Comparison of ENCODE assay signal across 28 cellular contexts in genomic region chr16:53711390-53711789, GRCh38.
"Had no signal": no experiment of that assay in that cellular context is flagged by ENCODE, and none has a peak within 500 bp of the region (broad histone marks: within the 10 kb centered on the region; RNA-seq: fewer than 3 reads in every experiment).

No MANE protein-coding gene starts in this region.

- H2AFZ ChIP-seq: parathyroid adenoma had no signal

- H3K27ac Mint-ChIP-seq: immature natural killer cell; naive thymus-derived CD8-positive, alpha-beta T cell; nephron; stimulated activated naive B cell treated with anti-CD40 and anti-IgM and Interleukin-4, amounts not matched to agents 10 μg/mL and 1 μg/mL and 100 μg/mL, for 72 hours had no signal

- H3K27me3 ChIP-seq: left lung, right atrium auricular region, right lobe of liver, stomach, testis, thyroid gland, transverse colon, uterus had no signal

- H3K36me3 ChIP-seq: left lung, lower lobe of right lung, right atrium auricular region, right lobe of liver, stomach, thyroid gland, transverse colon, uterus had no signal

- H3K4me3 Mint-ChIP-seq: immature natural killer cell; naive thymus-derived CD8-positive, alpha-beta T cell; nephron; neural crest cell; stimulated activated naive B cell treated with anti-CD40 and anti-IgM and Interleukin-4, amounts not matched to agents 10 μg/mL and 1 μg/mL and 100 μg/mL, for 72 hours had no signal

- H3K27me3 Mint-ChIP-seq: naive thymus-derived CD8-positive, alpha-beta T cell; stimulated activated naive B cell treated with anti-CD40 and anti-IgM and Interleukin-4, amounts not matched to agents 10 μg/mL and 1 μg/mL and 100 μg/mL, for 72 hours had no signal

- DNase-seq: hippocampal formation; immature natural killer cell; kidney; left colon; left lung; lower lobe of right lung; mammary epithelial cell; mesenchymal stem cell; naive thymus-derived CD8-positive, alpha-beta T cell; nucleus accumbens; psoas muscle; right lobe of liver; stimulated activated CD4-positive, alpha-beta T cell treated with anti-CD3 and anti-CD28 coated beads, Interleukin-12 subunit alpha, Interleukin-12 subunit beta, amount 100 ng/mL, for 4 hours; stimulated activated CD4-positive, alpha-beta T cell treated with anti-CD3 and anti-CD28 coated beads, Interleukin-15, amount 100 ng/mL, for 24 hours; stimulated activated CD4-positive, alpha-beta T cell treated with anti-CD3 and anti-CD28 coated beads, Interleukin-2, amount 100 ng/mL, for 24 hours; stimulated activated CD4-positive, alpha-beta T cell treated with anti-CD3 and anti-CD28 coated beads, Interleukin-4, amount 100 ng/mL, for 1 hour; stimulated activated naive B cell treated with anti-CD40 and anti-IgM and Interleukin-4, amounts not matched to agents 10 μg/mL and 1 μg/mL and 100 μg/mL, for 72 hours; stimulated activated naive CD8-positive, alpha-beta T cell treated with anti-CD3 and anti-CD28 coated beads, Interleukin-15, Interleukin-2, amounts not matched to agents 100 U/mL and 50 U/mL, for 24 hours; stomach; testis; thyroid gland; transverse colon; uterus had no signal

- H3K9me3 Mint-ChIP-seq: naive thymus-derived CD8-positive, alpha-beta T cell; neural crest cell; stimulated activated naive B cell treated with anti-CD40 and anti-IgM and Interleukin-4, amounts not matched to agents 10 μg/mL and 1 μg/mL and 100 μg/mL, for 72 hours had no signal

- ATAC-seq: left colon; left lung; lower lobe of right lung; naive thymus-derived CD8-positive, alpha-beta T cell; psoas muscle; right lobe of liver; stimulated activated naive B cell treated with anti-CD40 and anti-IgM and Interleukin-4, amounts not matched to agents 10 μg/mL and 1 μg/mL and 100 μg/mL, for 72 hours; stimulated activated naive CD8-positive, alpha-beta T cell treated with anti-CD3 and anti-CD28 coated beads, Interleukin-15, Interleukin-2, amounts not matched to agents 100 U/mL and 50 U/mL, for 24 hours had no signal

- H3K4me3 ChIP-seq: left lung, lower lobe of right lung, psoas muscle, right atrium auricular region, right lobe of liver, skin epidermis, stomach, testis, thyroid gland, transverse colon, uterus had no signal

- H3K9ac ChIP-seq: parathyroid adenoma had no signal

- H3K27ac ChIP-seq: left lung, lower lobe of right lung, parathyroid adenoma, psoas muscle, right atrium auricular region, right lobe of liver, skin epidermis, stomach, testis, thyroid gland, transverse colon, uterus had no signal

- H3K9me3 ChIP-seq: left lung, lower lobe of right lung, psoas muscle, right atrium auricular region, right lobe of liver, stomach, testis, thyroid gland, transverse colon, uterus had no signal
